22 cellular contexts compared by ENCODE assay signal in genomic region chr15:94252223-94252766, GRCh38.
"Had no signal": no experiment of that assay in that cellular context is flagged by ENCODE, and none has a peak within 500 bp of the region (broad histone marks: within the 10 kb centered on the region; RNA-seq: fewer than 3 reads in every experiment).

No MANE protein-coding gene starts in this region.

- H3K9me3 Mint-ChIP-seq: activated B cell treated with CpG ODN at 0.5 μM for 24 hours, T-cell had no signal

- H3K4me1 ChIP-seq: testis had no signal

- H3K4me1 Mint-ChIP-seq: nephron progenitor cell had no signal

- H3K36me3 ChIP-seq: upper lobe of left lung had no signal

- H3K4me3 ChIP-seq: body of pancreas, dorsolateral prefrontal cortex, testis, upper lobe of left lung had no signal

- H3K4me2 ChIP-seq: SK-N-SH had no signal

- H3K9me2 ChIP-seq: SK-N-SH had no signal

- H3K9me3 ChIP-seq: body of pancreas, SK-N-SH, testis, upper lobe of left lung had no signal

- H3K27me3 Mint-ChIP-seq: activated B cell treated with CpG ODN at 0.5 μM for 24 hours; activated CD4-positive, alpha-beta T cell treated with anti-CD3 and anti-CD28 coated beads, Interleukin-2, amount 10 ng/mL, durations not matched to agents 7 days and 5 days; activated naive CD8-positive, alpha-beta T cell treated with anti-CD3 and anti-CD28 coated beads, Interleukin-2, amount 10 ng/mL, durations not matched to agents 7 days and 5 days; T-cell had no signal

- DNase-seq: activated B cell treated with CpG ODN at 0.5 μM for 24 hours; activated CD4-positive, alpha-beta T cell treated with anti-CD3 and anti-CD28 coated beads, Interleukin-2, amount 10 ng/mL, durations not matched to agents 7 days and 5 days; activated CD8-positive, alpha-beta memory T cell treated with anti-CD3 and anti-CD28 coated beads for 24 hours; activated CD8-positive, alpha-beta memory T cell treated with anti-CD3 and anti-CD28 coated beads, Interleukin-2, amount 50 U/mL, for 48 hours; activated gamma-delta T cell treated with Interleukin-2 at 50 U/mL for 16 hours; activated naive CD8-positive, alpha-beta T cell treated with anti-CD3 and anti-CD28 coated beads, Interleukin-2, amount 10 ng/mL, durations not matched to agents 7 days and 5 days; activated T-cell treated with anti-CD3 and anti-CD28 coated beads, Interleukin-2, amount 50 U/mL, for 72 hours; body of pancreas; dorsolateral prefrontal cortex; foreskin melanocyte; hypothalamus; kidney; nephron progenitor cell; occipital lobe; posterior cingulate gyrus; SK-N-SH; stimulated activated CD8-positive, alpha-beta memory T cell treated with anti-CD3 and anti-CD28 coated beads, Interleukin-4, amount 100 ng/mL, for 48 hours; T-cell; testis; upper lobe of left lung had no signal

- H3K4me3 Mint-ChIP-seq: activated B cell treated with CpG ODN at 0.5 μM for 24 hours; activated CD4-positive, alpha-beta T cell treated with anti-CD3 and anti-CD28 coated beads, Interleukin-2, amount 10 ng/mL, durations not matched to agents 7 days and 5 days; mesothelial cell of epicardium; nephron progenitor cell; T-cell had no signal

- H3K27ac ChIP-seq: body of pancreas, dorsolateral prefrontal cortex, testis, upper lobe of left lung had no signal

- H3K27ac Mint-ChIP-seq: activated naive CD8-positive, alpha-beta T cell treated with anti-CD3 and anti-CD28 coated beads, Interleukin-2, amount 10 ng/mL, durations not matched to agents 7 days and 5 days; mesothelial cell of epicardium; nephron progenitor cell; T-cell had no signal

- ATAC-seq: body of pancreas, left lobe of liver, T-cell had no signal

- H3K36me3 Mint-ChIP-seq: mesothelial cell of epicardium had no signal

- H3K27me3 ChIP-seq: body of pancreas, testis, upper lobe of left lung had no signal
